1 cellular context compared by ENCODE assay signal in genomic region chr17:28756025-28756804, GRCh38.
TF ChIP-seq lines count a peak whose summit lies in the region.

No MANE protein-coding gene starts in this region.

TF ChIP-seq in WTC11, 78 proteins besides CTCF, POLR2A, EP300 and RAD21:
- TF ChIP-seq GTF2I (CRISPR knock-in tag; conservative IDR thresholded peaks at IDR 0.05) (no peak), FOXP4 (CRISPR knock-in tag; IDR thresholded peaks at IDR 0.05) (no peak), ELF4 (CRISPR knock-in tag; IDR thresholded peaks at IDR 0.05; ENCODE audit: low read depth) (no peak), HMGA2 (CRISPR knock-in tag; IDR thresholded peaks at IDR 0.05) (no peak), RORB (CRISPR knock-in tag; IDR thresholded peaks at IDR 0.05) (no peak), ZNF263 (CRISPR knock-in tag; IDR thresholded peaks at IDR 0.05; ENCODE audit: low read depth) (no peak), NR2C2 (CRISPR knock-in tag; IDR thresholded peaks at IDR 0.05) (no peak), AR (CRISPR knock-in tag; IDR thresholded peaks at IDR 0.05) (no peak), TEAD4 (CRISPR knock-in tag; IDR thresholded peaks at IDR 0.05) (no peak), STAT6 (CRISPR knock-in tag; conservative IDR thresholded peaks at IDR 0.05; ENCODE audit: low read depth) (no peak), TEAD1 (CRISPR knock-in tag; IDR thresholded peaks at IDR 0.05) (no peak), ZNF396 (CRISPR knock-in tag; IDR thresholded peaks at IDR 0.05; ENCODE audit: borderline replicate concordance) (no peak)
